In the genomic region with DNA sequence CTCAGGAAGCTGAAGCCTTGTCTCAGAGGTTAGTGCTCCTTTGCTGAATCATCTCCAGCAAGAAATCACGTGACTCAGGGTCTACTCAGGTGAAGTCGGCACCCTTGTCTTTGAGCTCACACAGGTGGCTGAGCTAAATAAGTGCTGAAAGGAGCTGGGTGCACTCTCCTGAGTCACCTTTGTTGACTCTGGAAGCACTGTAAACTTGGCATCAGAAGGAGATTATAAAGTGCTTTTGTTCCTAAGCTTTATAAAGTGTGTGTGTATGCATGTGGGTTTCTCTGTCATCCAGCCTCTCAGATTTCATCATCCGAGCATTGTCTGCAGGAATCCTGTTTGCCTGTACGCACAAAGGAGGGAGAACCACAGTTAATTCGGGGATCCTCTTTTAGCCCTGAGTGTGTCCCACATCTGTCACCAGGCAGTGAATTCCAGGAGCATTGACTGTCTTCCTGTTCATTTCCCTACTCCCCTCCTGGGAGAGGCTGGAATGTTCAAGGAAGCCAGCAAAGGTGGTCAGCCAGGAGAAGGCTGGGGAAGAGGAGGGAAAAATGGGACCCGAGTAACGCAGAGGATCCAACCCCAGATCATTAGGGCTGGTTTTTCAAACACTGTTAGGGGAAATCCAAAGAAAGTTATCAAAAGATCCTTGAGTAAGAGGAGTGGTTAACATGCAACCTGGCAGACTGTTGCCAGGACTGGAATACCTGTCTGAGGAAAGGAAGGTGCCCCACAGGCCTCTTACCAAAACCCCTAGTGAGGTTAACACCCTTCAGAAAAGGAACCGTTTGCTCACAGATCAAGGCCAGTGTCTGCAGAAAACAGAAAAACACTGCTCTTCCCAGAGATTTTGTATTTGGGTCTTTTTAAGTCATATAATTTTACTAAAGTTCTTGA, we compare ENCODE assay signal across 8 cellular contexts.
A peak's percentile ranks its signal among the peaks of the same experiment; 100 is the strongest.
DNase-seq lines count a peak whose midpoint lies in the region; ATAC-seq and TF ChIP-seq lines count a peak whose summit lies in the region.

No MANE protein-coding gene starts in this region.

- no peak overlapping the region for H3K4me2 ChIP-seq in H9 (ENCODE audit: insufficient read depth, insufficient read length, low read length)
- H3K4me2 ChIP-seq in PC-9: peak overlapping the region; percentile 82

- H2BK20ac ChIP-seq in H9 (ENCODE audit: low read depth, low read length, poor library complexity, severe bottlenecking): no peak overlapping the region

- DNase-seq in AG08395 (ENCODE audit: low spot score) (peak; percentile 78), H9 (peak; percentile 56), PC-9 (peak; percentile 81 to 100), cardiac fibroblast (ENCODE audit: low read depth in 2 of 2) (peak; percentile 88 to 96), lung (ENCODE audit: low spot score) (peak; percentile 73), transverse colon (peak; percentile 82), D341Med (ENCODE audit: low spot score) (no peak)

- H2AFZ ChIP-seq in H9 (ENCODE audit: low read length) (peak overlapping the region; percentile 40), PC-9 (no peak overlapping the region)

- TF ChIP-seq CTCF in H9 (conservative IDR thresholded peaks at IDR 0.05): no peak
- TF ChIP-seq CTCF in PC-9 (conservative IDR thresholded peaks at IDR 0.05): no peak
- TF ChIP-seq CTCF in cardiac fibroblast (IDR thresholded peaks at IDR 0.05; ENCODE audit: low read depth, low read length): no peak
- no peak for TF ChIP-seq CTCF in lung (IDR thresholded peaks at IDR 0.05; ENCODE audit: control extremely low read depth, extremely low read depth)
- TF ChIP-seq CTCF in transverse colon (IDR thresholded peaks at IDR 0.05): no peak

- no peak overlapping the region for H2BK120ac ChIP-seq in H9 (ENCODE audit: low read depth, low read length, poor library complexity, severe bottlenecking)

- H3K27me3 Mint-ChIP-seq in H9 (ENCODE audit: low read depth): no peaks in the 10 kb centered on the region

- H3K4me1 ChIP-seq in H9 (ENCODE audit: insufficient read depth, low read length): peaks cover 6% of the 10 kb centered on the region; the same call in 1 of the 2 replicates
- peaks cover 62% of the 10 kb centered on the region for H3K4me1 ChIP-seq in PC-9 (replicated peaks; ENCODE audit: insufficient read depth)
- peaks cover 12 to 16% of the 10 kb centered on the region in 2 donors for H3K4me1 ChIP-seq in lung (ENCODE audit: control insufficient read depth in 2 of 2, insufficient read depth in 2 of 2, low read length in 2 of 2)
- peaks cover 3 to 60% (median 40%) of the 10 kb centered on the region in 4 donors for H3K4me1 ChIP-seq in transverse colon

- H3K23ac ChIP-seq in H9 (ENCODE audit: insufficient read length, low read depth, low read length): no peak overlapping the region

- no peaks in the 10 kb centered on the region for H3K79me1 ChIP-seq in H9 (ENCODE audit: insufficient read depth, low read depth, low read length, poor library complexity, severe bottlenecking)

- H4K8ac ChIP-seq in H9 (replicated peaks; ENCODE audit: insufficient read length, low read depth, low read length): no peak overlapping the region

- no peaks in the 10 kb centered on the region for H3K23me2 ChIP-seq in H9 (ENCODE audit: insufficient read length, low read depth, low read length, poor library complexity, severe bottlenecking)

- peaks cover 29 to 36% of the 10 kb centered on the region in 2 experiments for H3K4me1 Mint-ChIP-seq in H9

- H3K36me3 ChIP-seq in PC-9 (ENCODE audit: low read depth) (peaks cover 20% of the 10 kb centered on the region; the same call in 1 of the 2 replicates), lung (ENCODE audit: control insufficient read depth in 2 of 2, insufficient read depth in 2 of 2, low read length in 2 of 2) (peaks cover 0 to 8% of the 10 kb centered on the region in 2 donors), transverse colon (no peaks in the 10 kb centered on the region)

- CTCF ChIA-PET in PC-9 (lab: Charles Lee): interaction anchor here (0.7 kb wide), 2 partner anchors 11 to 25 kb away, joined by 3 to 4 read pairs; no protein-coding TSS in a partner anchor

- no peak overlapping the region for H2AK5ac ChIP-seq in H9 (ENCODE audit: insufficient read length, low read length)

- H3K9ac ChIP-seq in H9 (ENCODE audit: extremely low read depth, insufficient read length, low read length): no peak overlapping the region

- in situ Hi-C loops in transverse colon (cut with MboI; ENCODE audit: low pct_ligation_motif_present in 1 of 4, low pct_unique_long_range_greater_than_20kb in 1 of 4, low sequenced_read_pairs in 3 of 4): no loop called here

- H3K56ac ChIP-seq in H9 (ENCODE audit: insufficient read length, low read depth, low read length): no peak overlapping the region

- no peaks in the 10 kb centered on the region for H3K36me3 Mint-ChIP-seq in H9 (ENCODE audit: insufficient read depth in 1 of 3, low read depth in 3 of 3)

- H3K14ac ChIP-seq in H9 (ENCODE audit: insufficient read depth, low read length): 0 out of 2 replicates have a peak overlapping the region, but pooled peaks have one; percentile 33

- no peak overlapping the region for H4K5ac ChIP-seq in H9 (ENCODE audit: insufficient read length, low read depth, low read length)

- peaks cover 46% of the 10 kb centered on the region for H3F3A ChIP-seq in PC-9 (ENCODE audit: insufficient read depth, low read depth)

- H3K27ac ChIP-seq in H9 (ENCODE audit: insufficient read length, low read depth, low read length) (peak overlapping the region; percentile 63), PC-9 (peak overlapping the region; percentile 98), lung (ENCODE audit: low read depth in 1 of 2, low read length in 1 of 2) (peak overlapping the region; percentile 11 to 86), transverse colon (peak overlapping the region; percentile 69 to 82 (median 74))

- peak overlapping the region; percentile 37 for H3K18ac ChIP-seq in H9 (ENCODE audit: insufficient read length, low read depth, low read length)

- H3T11ph ChIP-seq in H9 (ENCODE audit: low read length): peak overlapping the region; percentile 24

- no TSS peak for BruUV-seq in PC-9 (replicated peaks; lab: Mats Ljungman, UMichigan)

- no peak overlapping the region for H4K91ac ChIP-seq in H9 (ENCODE audit: insufficient read length, low read depth, low read length)

- peak overlapping the region; percentile 84 to 98 (median 97); a peak in 6 of 7 replicates for H3K27ac Mint-ChIP-seq in H9

- H2BK5ac ChIP-seq in H9 (ENCODE audit: insufficient read length, low read length): no peak overlapping the region

- H3K4me3 Mint-ChIP-seq in H9: no peak overlapping the region

- H3K9me3 Mint-ChIP-seq in H9: no peaks in the 10 kb centered on the region

- H2BK12ac ChIP-seq in H9 (ENCODE audit: insufficient read length, low read depth, low read length): no peak overlapping the region

- H3K79me2 ChIP-seq in H9 (ENCODE audit: insufficient read depth, low read length): no peaks in the 10 kb centered on the region
- H3K79me2 ChIP-seq in PC-9 (ENCODE audit: low read depth): no peaks in the 10 kb centered on the region

- ATAC-seq in lung (ENCODE audit: insufficient read depth, low FRiP score) (peak; percentile 53), HG03280 (IDR thresholded peaks at IDR 0.05; ENCODE audit: unreplicated experiment) (no peak)

- H3K27me3 ChIP-seq in H9 (ENCODE audit: insufficient read depth, low read length): no peaks in the 10 kb centered on the region
- H3K27me3 ChIP-seq in PC-9 (ENCODE audit: insufficient read depth, low read depth): no peaks in the 10 kb centered on the region
- no peaks in the 10 kb centered on the region for H3K27me3 ChIP-seq in lung (ENCODE audit: control insufficient read depth, insufficient read depth)
- H3K27me3 ChIP-seq in transverse colon: no peaks in the 10 kb centered on the region

- WGBS in H9 (ENCODE audit: extremely low coverage, insufficient read length, low lambda C conversion rate): no CpG with 5 or more reads among the region's 8 CpGs
- 53 to 54% methylated on average over 8 of the region's 8 CpGs for WGBS in lung, 2 donors
- WGBS in transverse colon (ENCODE audit: low coverage in 1 of 2), 2 donors: 36 to 38% methylated on average over 3 to 8 of the region's 8 CpGs

- H3K4ac ChIP-seq in H9 (ENCODE audit: low read depth, low read length): no peak overlapping the region

- POLR2A ChIA-PET in PC-9 (lab: Charles Lee; ENCODE audit: unreplicated experiment): interaction anchor here (0.6 to 0.9 kb wide), 6 partner anchors 25 to 1373 kb away, joined by 3 to 8 read pairs (median 4); partner anchors contain the start of gene DHRS7

- TF ChIP-seq EP300 in transverse colon (IDR thresholded peaks at IDR 0.05; ENCODE audit: low read depth): no peak

- H3K4me3 ChIP-seq in PC-9: peak overlapping the region; percentile 35; the same call in 1 of the 2 replicates
- no peak overlapping the region for H3K4me3 ChIP-seq in cardiac fibroblast (replicated peaks in 1 of 2; ENCODE audit: low read depth in 2 of 2, low read length in 2 of 2)
- H3K4me3 ChIP-seq in lung: no peak overlapping the region
- H3K4me3 ChIP-seq in transverse colon: no peak overlapping the region

- TF ChIP-seq POLR2A in transverse colon (IDR thresholded peaks at IDR 0.05): no peak

- H3K9me3 ChIP-seq in H9 (ENCODE audit: control insufficient read depth, low read depth, low read length) (no peaks in the 10 kb centered on the region), PC-9 (ENCODE audit: insufficient read depth, low read depth) (no peaks in the 10 kb centered on the region), lung (ENCODE audit: control insufficient read depth in 2 of 2, insufficient read depth in 1 of 2, low read length in 1 of 2) (peaks cover 0 to under 1% of the 10 kb centered on the region in 2 donors), transverse colon (no peaks in the 10 kb centered on the region)

- no peak overlapping the region for H2BK15ac ChIP-seq in H9 (ENCODE audit: low read depth, low read length)

- intact Hi-C loops in PC-9 (cut with micrococcal nuclease; ENCODE audit: unreplicated experiment): loop anchor here (1.0 kb wide), 5 partner anchors 9 to 66 kb away; no protein-coding TSS in a partner anchor
- intact Hi-C loops in transverse colon (cut with DNase I; ENCODE audit: low total_unique reads): no loop called here

- no peaks in the 10 kb centered on the region for H4K20me1 ChIP-seq in H9 (ENCODE audit: control insufficient read depth, insufficient read depth, insufficient read length)
- no peaks in the 10 kb centered on the region for H4K20me1 ChIP-seq in PC-9 (ENCODE audit: insufficient read depth)

- H3K9me2 ChIP-seq in PC-9 (ENCODE audit: insufficient read depth): no peaks in the 10 kb centered on the region
